1 cellular context compared by ENCODE assay signal in genomic region chr7:27167170-27167505, GRCh38.
TF ChIP-seq lines count a peak whose summit lies in the region.

No MANE protein-coding gene starts in this region.

TF ChIP-seq in endothelial cell of umbilical vein, 7 proteins besides CTCF, POLR2A, EP300 and RAD21:
- no peak for TF ChIP-seq GATA2 (IDR thresholded peaks at IDR 0.05; ENCODE audit: insufficient read depth, insufficient read length, low read depth, low read length)
- TF ChIP-seq FOS (IDR thresholded peaks at IDR 0.05; ENCODE audit: borderline replicate concordance, insufficient read depth, low read length), result peak; percentile 29
- TF ChIP-seq POLR2AphosphoS5 (IDR thresholded peaks at IDR 0.05; ENCODE audit: insufficient read depth, low read depth, low read length), result peak; percentile 47
TF ChIP-seq in endothelial cell of umbilical vein: peak in this region for 2.
